In the genomic region with DNA sequence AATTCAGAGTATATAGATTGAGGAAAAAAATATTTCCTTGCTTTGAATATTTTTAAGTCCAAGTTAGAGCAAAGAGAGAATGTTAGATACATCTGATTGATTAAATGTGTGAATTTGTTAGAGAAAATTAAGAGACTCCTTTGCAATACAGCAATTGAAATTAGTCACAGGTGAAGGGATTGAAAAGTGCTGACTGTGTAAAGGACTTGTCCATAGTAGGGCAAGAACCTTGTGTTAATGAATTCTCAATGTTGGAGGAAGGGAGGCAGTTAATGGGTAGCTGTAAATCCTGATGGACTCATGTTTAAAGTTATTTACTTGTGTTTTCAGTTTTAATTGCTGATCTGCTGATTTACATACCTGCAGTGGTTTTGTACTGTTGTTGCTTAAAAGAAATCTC, we compare ENCODE assay signal across 18 cellular contexts. TPM values are rescaled to one million over a fixed set of nuclear protein-coding genes. Genes with fewer than 3 reads are reported as not detected.
DNase-seq lines count a peak whose midpoint lies in the region; ATAC-seq, FAIRE-seq and TF ChIP-seq lines count a peak whose summit lies in the region.
"Had no signal": no experiment of that assay in that cellular context is flagged by ENCODE, and none has a peak within 500 bp of the region (broad histone marks: within the 10 kb centered on the region; RNA-seq: fewer than 3 reads in every experiment).

No MANE protein-coding gene starts in this region.

- H3K36me3 ChIP-seq in HepG2 (replicated peaks in 1 of 2; ENCODE audit: control insufficient read depth in 1 of 2, insufficient read depth in 2 of 2, low read length in 2 of 2) (no peaks in the 10 kb centered on the region; a peak in 1 of 5 replicates), right lobe of liver (no peaks in the 10 kb centered on the region), IMR-90 (ENCODE audit: control insufficient read depth, insufficient read depth, low read length) (0 out of 2 replicates have a peak, but pooled peaks cover under 1% of the 10 kb centered on the region)

- H2AK5ac ChIP-seq in IMR-90 (ENCODE audit: low read depth, low read length), result peak overlapping the region; percentile 11; the same call in 1 of the 2 replicates

- no peaks in the 10 kb centered on the region for H3K79me1 ChIP-seq in IMR-90 (ENCODE audit: low read depth in 1 of 2, low read length in 2 of 2)

- H3K27me3 ChIP-seq in HepG2 (ENCODE audit: control insufficient read depth in 1 of 2, insufficient read depth in 2 of 2, low read length in 2 of 2) (no peaks in the 10 kb centered on the region), right lobe of liver (no peaks in the 10 kb centered on the region), IMR-90 (ENCODE audit: control insufficient read depth, insufficient read depth, low read length) (no peaks in the 10 kb centered on the region)
- H3K27me3 ChIP-seq: BLaER1 treated with 17β-estradiol and CSF1 and Interleukin-3, amounts not matched to agents 10 nM and 100 nM had no signal

- H2AK9ac ChIP-seq in IMR-90 (replicated peaks; ENCODE audit: low read depth, low read length, poor library complexity), result no peak overlapping the region

- no peak for FAIRE-seq in HepG2 (lab: Jason Lieb, UNC)
- FAIRE-seq: D721Med, GM12891, GM19239 had no signal

- no peaks in the 10 kb centered on the region for H4K20me1 ChIP-seq in HepG2 (ENCODE audit: insufficient read depth, low read length)
- no peaks in the 10 kb centered on the region for H4K20me1 ChIP-seq in IMR-90 (ENCODE audit: insufficient read depth, low read length)
- H4K20me1 ChIP-seq: BLaER1 treated with 17β-estradiol and CSF1 and Interleukin-3, amounts not matched to agents 10 nM and 100 nM had no signal

- no peaks in the 10 kb centered on the region for H3K79me2 ChIP-seq in HepG2 (ENCODE audit: insufficient read depth, low read length)

- H2BK120ac ChIP-seq in IMR-90 (ENCODE audit: low read depth, low read length), result peak overlapping the region; percentile 47; the same call in 1 of the 2 replicates

- H3K4me1 ChIP-seq in HepG2 (ENCODE audit: insufficient read depth, low read length) (no peaks in the 10 kb centered on the region), right lobe of liver (peaks cover 0 to 9% (median 0%) of the 10 kb centered on the region in 4 donors), IMR-90 (ENCODE audit: control insufficient read depth, insufficient read depth, low read length) (peaks cover 6% of the 10 kb centered on the region)

- H2AFZ ChIP-seq in HepG2 (ENCODE audit: low read length), result no peak overlapping the region
- no peak overlapping the region for H2AFZ ChIP-seq in IMR-90 (replicated peaks; ENCODE audit: low read length, poor library complexity)

- H3K14ac ChIP-seq in IMR-90 (replicated peaks; ENCODE audit: low read depth, low read length), result no peak overlapping the region

- H2BK20ac ChIP-seq in IMR-90 (ENCODE audit: low read depth, low read length), result 0 out of 2 replicates have a peak overlapping the region, but pooled peaks have one; percentile 26

- H3K4me2 ChIP-seq in HepG2 (ENCODE audit: low read depth, low read length), result no peak overlapping the region
- H3K4me2 ChIP-seq in IMR-90 (ENCODE audit: low read depth, low read length), result no peak overlapping the region
- H3K4me2 ChIP-seq: BLaER1 treated with 17β-estradiol and CSF1 and Interleukin-3, amounts not matched to agents 10 nM and 100 nM had no signal

- intact Hi-C loops in HepG2 (cut with micrococcal nuclease; ENCODE audit: unreplicated experiment), result no loop called here
- intact Hi-C loops in right lobe of liver (cut with DNase I), result no loop called here
- intact Hi-C loops in IMR-90 (cut with micrococcal nuclease), result loop anchor here (5.0 kb wide), 1 partner anchor 39 kb away; a partner anchor contains a TSS

- peak overlapping the region; percentile 1; the same call in 1 of the 2 replicates for H3K23ac ChIP-seq in IMR-90 (ENCODE audit: low read depth, low read length)

- 0 out of 2 replicates have a peak overlapping the region, but pooled peaks have one; percentile 29 for H3K4ac ChIP-seq in IMR-90 (ENCODE audit: low read depth, low read length)

- no peak overlapping the region for H2BK5ac ChIP-seq in IMR-90 (ENCODE audit: low read depth, low read length, poor library complexity, severe bottlenecking)

- ATAC-seq in HepG2 (no peak), right lobe of liver (no peak), IMR-90 (ENCODE audit: low read depth) (no peak), HG03139 (IDR thresholded peaks at IDR 0.05; ENCODE audit: unreplicated experiment) (no peak), GM21367 (IDR thresholded peaks at IDR 0.05; ENCODE audit: unreplicated experiment) (no peak)
- ATAC-seq: CD8-positive, alpha-beta T cell had no signal

- H4K5ac ChIP-seq in IMR-90 (ENCODE audit: low read depth, low read length), result peak overlapping the region; percentile 82

- no peak for TF ChIP-seq RAD21 in HepG2 (CRISPR knock-in tag; IDR thresholded peaks at IDR 0.05)
- TF ChIP-seq RAD21 in IMR-90 (IDR thresholded peaks at IDR 0.05; ENCODE audit: low read length), result no peak

- TF ChIP-seq CTCF in HepG2 (CRISPR knock-in tag; IDR thresholded peaks at IDR 0.05), result no peak
- no peak for TF ChIP-seq CTCF in right lobe of liver (IDR thresholded peaks at IDR 0.05)
- no peak for TF ChIP-seq CTCF in IMR-90 (conservative IDR thresholded peaks at IDR 0.05; ENCODE audit: low read depth, low read length)

- H4K8ac ChIP-seq in IMR-90 (ENCODE audit: low read depth in 2 of 2, low read length in 2 of 2), result no peak overlapping the region

- POLR2A ChIA-PET in HepG2 (lab: Yijun Ruan, JAX), result no interaction called here
- POLR2A ChIA-PET in IMR-90 (lab: Charles Lee; ENCODE audit: unreplicated experiment), result no interaction called here

- H4K91ac ChIP-seq in IMR-90 (ENCODE audit: insufficient read depth, low read depth, low read length), result no peak overlapping the region; the same call in 1 of the 2 replicates

- CTCF ChIA-PET in HepG2 (lab: Yijun Ruan, JAX; ENCODE audit: low intra/inter-chr PET ratio, low total read pairs), result no interaction called here
- CTCF ChIA-PET in IMR-90 (lab: Yijun Ruan, JAX), result no interaction called here

- DNase-seq in HepG2 (ENCODE audit: low spot score), result no peak
- no peak for DNase-seq in right lobe of liver
- DNase-seq in IMR-90, result no peak
- DNase-seq: AML-193; Caco-2; Calu3; CD4-positive, alpha-beta T cell; CD8-positive, alpha-beta T cell; DMS79 treated with DMSO at 0.1 percent for 48 hours; GF-D8 had no signal

- no peak overlapping the region for H3K56ac ChIP-seq in IMR-90 (ENCODE audit: extremely low read depth, insufficient read depth, low read length)

- no peak for TF ChIP-seq POLR2A in HepG2 (IDR thresholded peaks at IDR 0.05; ENCODE audit: insufficient read depth in 1 of 2, low read depth in 2 of 2, low read length in 2 of 2)
- no peak for TF ChIP-seq POLR2A in right lobe of liver (IDR thresholded peaks at IDR 0.05)
- TF ChIP-seq POLR2A in IMR-90 (IDR thresholded peaks at IDR 0.05; ENCODE audit: low read depth, low read length), result no peak

- TF ChIP-seq EP300 in HepG2 (IDR thresholded peaks at IDR 0.05; ENCODE audit: low read depth in 2 of 2, low read length in 2 of 2), result no peak
- no peak for TF ChIP-seq EP300 in HepG2 (CRISPR knock-in tag; IDR thresholded peaks at IDR 0.05; ENCODE audit: borderline replicate concordance)

- BruUV-seq in HepG2 (replicated peaks; lab: Mats Ljungman, UMichigan) (no TSS peak), IMR-90 (replicated peaks; lab: Mats Ljungman, UMichigan) (no TSS peak)

- H2BK15ac ChIP-seq in IMR-90 (ENCODE audit: low read depth, low read length), result peak overlapping the region; percentile 29; the same call in 2 of the 3 replicates

- H3K4me3 ChIP-seq in HepG2 (replicated peaks in 1 of 3; ENCODE audit: insufficient read depth in 1 of 3, low read depth in 2 of 3, low read length in 3 of 3) (no peak overlapping the region), right lobe of liver (no peak overlapping the region), IMR-90 (ENCODE audit: insufficient read depth, low read depth, low read length) (no peak overlapping the region)
- H3K4me3 ChIP-seq: BLaER1 treated with 17β-estradiol and CSF1 and Interleukin-3, amounts not matched to agents 10 nM and 100 nM had no signal

- no peaks in the 10 kb centered on the region for H3K9me3 ChIP-seq in HepG2 (ENCODE audit: low read length)
- H3K9me3 ChIP-seq in right lobe of liver, result no peaks in the 10 kb centered on the region
- H3K9me3 ChIP-seq in IMR-90 (ENCODE audit: control insufficient read depth, insufficient read depth, low read length), result no peaks in the 10 kb centered on the region
- H3K9me3 ChIP-seq: BLaER1 treated with 17β-estradiol and CSF1 and Interleukin-3, amounts not matched to agents 10 nM and 100 nM; Caco-2 had no signal

- H3K27ac ChIP-seq in HepG2 (ENCODE audit: extremely low read length, insufficient read depth, low read length), result no peak overlapping the region
- no peak overlapping the region for H3K27ac ChIP-seq in right lobe of liver
- H3K27ac ChIP-seq in IMR-90 (ENCODE audit: insufficient read depth, low read length), result peak overlapping the region; percentile 72; the same call in 1 of the 2 replicates
- H3K27ac ChIP-seq: 22Rv1; BLaER1 treated with 17β-estradiol and CSF1 and Interleukin-3, amounts not matched to agents 10 nM and 100 nM; C4-2B had no signal

- dilution Hi-C loops in IMR-90 (cut with HindIII; ENCODE audit: low sequenced_read_pairs, unreplicated experiment), result no loop called here

- H3K9me1 ChIP-seq in IMR-90 (ENCODE audit: insufficient read depth, low read length), result no peaks in the 10 kb centered on the region

- peak overlapping the region; percentile 69 for H3K18ac ChIP-seq in IMR-90 (ENCODE audit: low read depth, low read length)

- H3K9ac ChIP-seq in HepG2 (ENCODE audit: insufficient read depth, low read depth, low read length), result no peak overlapping the region
- H3K9ac ChIP-seq in IMR-90 (ENCODE audit: low read depth, low read length), result no peak overlapping the region
- H3K9ac ChIP-seq: BLaER1 treated with 17β-estradiol and CSF1 and Interleukin-3, amounts not matched to agents 10 nM and 100 nM had no signal

- in situ Hi-C loops in HepG2 (cut with HindIII; ENCODE audit: extremely low pct_ligation_motif_present, low pct_unique_long_range_greater_than_20kb), result no loop called here
- in situ Hi-C loops in IMR-90 (cut with MboI; ENCODE audit: low sequenced_read_pairs), result no loop called here

RNA-seq across cellular contexts. Expression of a gene that starts 38.6 kb away (rescaled TPM):
- total RNA-seq in HepG2 (2016; rRNA removed; fragmentation: Illumina TruSeq; extraction: Trizol) (4.5 and 8.1 TPM in 2 replicates), right lobe of liver (1 to 10 TPM; 5.5 to 7.7 (median 6.1) TPM), IMR-90 (2012; rRNA removed) (4.8 and 12.2 TPM in 2 replicates)
- 1.4 and 2.8 TPM in 2 replicates for total RNA-seq in HepG2 (2016; cell fraction: cytosol; rRNA removed; fragmentation: Illumina TruSeq; extraction: Trizol; ENCODE audit: low read depth)
- total RNA-seq in HepG2 (2016; cell fraction: insoluble cytoplasmic fraction; rRNA removed; fragmentation: Illumina TruSeq; extraction: Trizol), result 4.9 and 8.6 TPM in 2 replicates
- 3.1 and 3.9 TPM in 2 replicates for total RNA-seq in HepG2 (2016; cell fraction: membrane; rRNA removed; fragmentation: Illumina TruSeq; extraction: Trizol)
- total RNA-seq in HepG2 (2016; cell fraction: nucleus; rRNA removed; fragmentation: Illumina TruSeq; extraction: Trizol), result 14.7 and 17.1 TPM in 2 replicates
- polyA plus RNA-seq in HepG2 (2011; rRNA removed) (4.4 and 6.8 TPM in 2 replicates), IMR-90 (2012; rRNA removed) (4.2 and 6.5 TPM in 2 replicates)
- 2.0 and 3.2 TPM in 2 replicates for polyA plus RNA-seq in HepG2 (2011; cell fraction: cytosol; rRNA removed)
- polyA plus RNA-seq in HepG2 (2011; cell fraction: nucleus; rRNA removed), result 3.6 and 4.7 TPM in 2 replicates
- polyA plus RNA-seq in HepG2 (2012), result 5.5 and 6.3 TPM in 2 replicates
- 1.6 and 1.7 TPM in 2 replicates for polyA plus RNA-seq in HepG2 (2016; cell fraction: cytosol; fragmentation: Illumina TruSeq; extraction: Trizol; ENCODE audit: low read depth)
- 4.7 and 5.3 TPM in 2 replicates for polyA plus RNA-seq in HepG2 (2016; cell fraction: insoluble cytoplasmic fraction; fragmentation: Illumina TruSeq; extraction: Trizol; ENCODE audit: low read depth)
- 2.3 and 2.7 TPM in 2 replicates for polyA plus RNA-seq in HepG2 (2016; cell fraction: membrane; fragmentation: Illumina TruSeq; extraction: Trizol; ENCODE audit: low read depth)
- 19.6 and 21.1 TPM in 2 replicates for polyA plus RNA-seq in HepG2 (2016; cell fraction: nucleus; fragmentation: Illumina TruSeq; extraction: Trizol; ENCODE audit: insufficient read depth, low read depth)
- polyA minus RNA-seq in HepG2 (2011; rRNA and poly(A)+ RNA removed; ENCODE audit: low replicate concordance), result 3.0 and 7.1 TPM in 2 replicates
- 3.1 and 3.4 TPM in 2 replicates for polyA minus RNA-seq in HepG2 (2011; cell fraction: cytosol; rRNA and poly(A)+ RNA removed)
- polyA minus RNA-seq in HepG2 (2011; cell fraction: nucleus; rRNA and poly(A)+ RNA removed), result 12.0 and 16.0 TPM in 2 replicates
- polyA plus RNA-seq in IMR-90 (2012; cell fraction: cytosol; rRNA removed), result 0.68 and 0.77 TPM in 2 replicates
- 0.74 and 11.6 TPM in 2 replicates for polyA plus RNA-seq in IMR-90 (2012; cell fraction: nucleus; rRNA removed; ENCODE audit: low replicate concordance)
